Comparison of ENCODE assay signal across 8 cellular contexts in genomic region chr5:6449465-6450158, GRCh38. TPM values are rescaled to one million over a fixed set of nuclear protein-coding genes. Genes with fewer than 3 reads are reported as not detected.
A peak's percentile ranks its signal among the peaks of the same experiment; 100 is the strongest.
DNase-seq lines count a peak whose midpoint lies in the region; ATAC-seq and TF ChIP-seq lines count a peak whose summit lies in the region.

No MANE protein-coding gene starts in this region.

- CTCF ChIA-PET in CD8-positive, alpha-beta T cell (lab: Charles Lee) = no interaction called here

- peaks cover 14% of the 10 kb centered on the region for H3K4me1 Mint-ChIP-seq in CD8-positive, alpha-beta T cell (ENCODE audit: low read depth)
- H3K4me1 Mint-ChIP-seq in IgD-negative memory B cell (peaks cover 6 to 18% (median 11%) of the 10 kb centered on the region in 3 donors), neural progenitor cell (peaks cover 27% of the 10 kb centered on the region)

- peak overlapping the region; percentile 91 for H3K4me2 ChIP-seq in neural progenitor cell

- no peaks in the 10 kb centered on the region for H3K36me3 ChIP-seq in CD8-positive, alpha-beta T cell (ENCODE audit: insufficient read depth, low read length)
- H3K36me3 ChIP-seq in neural progenitor cell = no peaks in the 10 kb centered on the region

- H4K20me1 ChIP-seq in neural progenitor cell (ENCODE audit: low read depth) = peaks cover 22% of the 10 kb centered on the region

- peak overlapping the region; percentile 14 for H3K27ac Mint-ChIP-seq in CD8-positive, alpha-beta T cell
- peak overlapping the region in 2 of 3 donors; percentile 35 to 83 for H3K27ac Mint-ChIP-seq in IgD-negative memory B cell
- H3K27ac Mint-ChIP-seq in neural progenitor cell = no peak overlapping the region

- no peaks in the 10 kb centered on the region for H3K9me3 ChIP-seq in CD8-positive, alpha-beta T cell (ENCODE audit: low read length)
- H3K9me3 ChIP-seq in neural progenitor cell (ENCODE audit: low read depth) = no peaks in the 10 kb centered on the region

- no peak for TF ChIP-seq CTCF in CD8-positive, alpha-beta T cell (IDR thresholded peaks at IDR 0.05)
- TF ChIP-seq CTCF in dorsolateral prefrontal cortex (IDR thresholded peaks at IDR 0.05 in 54 of 56, conservative IDR thresholded peaks at IDR 0.05 in 2 of 56; ENCODE audit: low read depth in 1 of 56, partially characterized antibody in 56 of 56) (no peak), neural progenitor cell (IDR thresholded peaks at IDR 0.05) (no peak)

- no peaks in the 10 kb centered on the region for H3K9me3 Mint-ChIP-seq in CD8-positive, alpha-beta T cell
- no peaks in the 10 kb centered on the region for H3K9me3 Mint-ChIP-seq in IgD-negative memory B cell
- H3K9me3 Mint-ChIP-seq in neural progenitor cell = no peaks in the 10 kb centered on the region

- H3K36me3 Mint-ChIP-seq in CD8-positive, alpha-beta T cell = no peaks in the 10 kb centered on the region
- H3K36me3 Mint-ChIP-seq in IgD-negative memory B cell (peaks cover 2% of the 10 kb centered on the region), neural progenitor cell (no peaks in the 10 kb centered on the region)

- intact Hi-C loops in CD8-positive, alpha-beta T cell (cut with DNase I, micrococcal nuclease) = no loop called here
- intact Hi-C loops in dorsolateral prefrontal cortex (cut with DNase I) = loop anchor here in 1 of 2 donors (5.0 to 10.0 kb wide), 2 partner anchors 125 to 952 kb away; no protein-coding TSS in a partner anchor

- H3K4me3 Mint-ChIP-seq in CD8-positive, alpha-beta T cell = peak overlapping the region; percentile 77
- H3K4me3 Mint-ChIP-seq in IgD-negative memory B cell (peak overlapping the region; percentile 85 to 94 (median 88)), neural progenitor cell (peak overlapping the region; percentile 85)

- no peaks in the 10 kb centered on the region for H3K79me2 ChIP-seq in neural progenitor cell (ENCODE audit: low read depth)

- no peak for ATAC-seq in CD8-positive, alpha-beta T cell
- no peak for ATAC-seq in GM18868 (IDR thresholded peaks at IDR 0.05; ENCODE audit: unreplicated experiment)

- no peak overlapping the region for H3K9ac ChIP-seq in neural progenitor cell

- H3K4me1 ChIP-seq in CD8-positive, alpha-beta T cell (ENCODE audit: insufficient read depth, low read length) = no peaks in the 10 kb centered on the region
- peaks cover 28% of the 10 kb centered on the region for H3K4me1 ChIP-seq in neural progenitor cell

- H3F3A ChIP-seq in neural progenitor cell (ENCODE audit: low read depth) = peaks cover 25% of the 10 kb centered on the region

- no peak overlapping the region for H2AFZ ChIP-seq in neural progenitor cell (replicated peaks)

- POLR2A ChIA-PET in CD8-positive, alpha-beta T cell (lab: Charles Lee) = no interaction called here

- H3K27me3 Mint-ChIP-seq in CD8-positive, alpha-beta T cell (ENCODE audit: low read depth) = peaks cover 53% of the 10 kb centered on the region
- peaks cover 36% of the 10 kb centered on the region for H3K27me3 Mint-ChIP-seq in IgD-negative memory B cell
- H3K27me3 Mint-ChIP-seq in neural progenitor cell (ENCODE audit: insufficient read depth, low read depth) = peaks cover 15% of the 10 kb centered on the region

- no peak overlapping the region for H3K4me3 ChIP-seq in CD8-positive, alpha-beta T cell (ENCODE audit: low read depth, low read length)
- H3K4me3 ChIP-seq in dorsolateral prefrontal cortex (peak overlapping the region; percentile 18 to 77 (median 64)), neural progenitor cell (peak overlapping the region; percentile 66)

- no peak for DNase-seq in CD8-positive, alpha-beta T cell
- DNase-seq in dorsolateral prefrontal cortex (peak in 1 of 10 donors; percentile 16), neural progenitor cell (ENCODE audit: low spot score) (no peak), HCEC 1CT (no peak), NCI-H1092 treated with DMSO at 0.1 percent for 48 hours (lab: John Stamatoyannopoulos, UW) (no peak)
- no peak for DNase-seq in stimulated activated CD4-positive, alpha-beta T cell treated with anti-CD3 and anti-CD28 coated beads, Interleukin-12 subunit alpha, Interleukin-12 subunit beta, amount 100 ng/mL, for 4 hours

- H3K27ac ChIP-seq in CD8-positive, alpha-beta T cell (ENCODE audit: low read depth, low read length) = no peak overlapping the region
- H3K27ac ChIP-seq in dorsolateral prefrontal cortex (peak overlapping the region in 37 of 59 donors; percentile 1 to 86 (median 67)), neural progenitor cell (no peak overlapping the region)

- H3K27me3 ChIP-seq in CD8-positive, alpha-beta T cell (ENCODE audit: insufficient read depth, low read length) = peaks cover 15% of the 10 kb centered on the region
- H3K27me3 ChIP-seq in dorsolateral prefrontal cortex (peaks cover 0 to 59% (median 20%) of the 10 kb centered on the region in 45 donors), neural progenitor cell (peaks cover 91% of the 10 kb centered on the region)

RNA-seq across cellular contexts. Expression of gene UBE2QL1, which starts 1.0 kb away (rescaled TPM):
- total RNA-seq in CD8-positive, alpha-beta T cell = under 1 TPM; 0.31 to 0.35 TPM
- not detected for polyA plus RNA-seq in IgD-negative memory B cell
- 10 to 100 TPM; 17.1 to 82.0 (median 54.8) TPM for total RNA-seq in dorsolateral prefrontal cortex
- total RNA-seq in neural progenitor cell (ENCODE audit: low replicate concordance) = 0.30 and 0.62 TPM in 2 replicates

Comparison
In these comparisons a context has a peak if more than half of its experiments do, and no peak if none do; other contexts are left out.
1. H3K27ac ChIP-seq: peak in dorsolateral prefrontal cortex (37 of 59); none in CD8-positive, alpha-beta T cell (single experiment) and neural progenitor cell (single experiment).
2. RNA of gene UBE2QL1, which starts 1.0 kb away (total RNA-seq): 17.1 to 82.0 TPM in dorsolateral prefrontal cortex; 0.31 to 0.35 TPM in CD8-positive, alpha-beta T cell and 0.30 to 0.62 TPM in neural progenitor cell; every median in the first group is over 10 times any median in the second.
3. Peak in every context shown above with its lines, with median percentiles within 50 percentile points of each other: H3K4me3 Mint-ChIP-seq.